Comparison of ENCODE assay signal across 14 cellular contexts in genomic region chr13:51786425-51787010, GRCh38. TPM values are rescaled to one million over a fixed set of nuclear protein-coding genes. Genes with fewer than 3 reads are reported as not detected.
DNase-seq lines count a peak whose midpoint lies in the region; ATAC-seq and TF ChIP-seq lines count a peak whose summit lies in the region.
"Had no signal": no experiment of that assay in that cellular context is flagged by ENCODE, and none has a peak within 500 bp of the region (broad histone marks: within the 10 kb centered on the region; RNA-seq: fewer than 3 reads in every experiment).

No MANE protein-coding gene starts in this region.

- no peak overlapping the region for H3K23ac ChIP-seq in neuronal stem cell (ENCODE audit: low read depth, low read length, poor library complexity)

- H3K9me3 ChIP-seq in neuronal stem cell (replicated peaks in 1 of 2; ENCODE audit: control insufficient read depth in 2 of 2, insufficient read depth in 1 of 2, low read depth in 1 of 2, low read length in 2 of 2) (no peaks in the 10 kb centered on the region), vagina (no peaks in the 10 kb centered on the region)
- H3K9me3 ChIP-seq: A549, thoracic aorta had no signal

- peak overlapping the region; percentile 60 for H2AFZ ChIP-seq in neuronal stem cell (ENCODE audit: low read length)

- peaks cover 6 to 8% of the 10 kb centered on the region in 2 donors for H3K4me1 ChIP-seq in neuronal stem cell (ENCODE audit: control insufficient read depth in 2 of 2, insufficient read depth in 1 of 2, low read depth in 1 of 2, low read length in 2 of 2)
- H3K4me1 ChIP-seq in vagina, result peaks cover 18% of the 10 kb centered on the region
- H3K4me1 ChIP-seq: A549 had no signal

- no peak overlapping the region for H2BK120ac ChIP-seq in neuronal stem cell (ENCODE audit: low read depth, low read length)

- no peak overlapping the region for H2BK12ac ChIP-seq in neuronal stem cell (ENCODE audit: low read length)

- no peak for TF ChIP-seq POLR2A in vagina (IDR thresholded peaks at IDR 0.05)

- DNase-seq in NCI-H748 (lab: John Stamatoyannopoulos, UW; ENCODE audit: unreplicated experiment), result peak; percentile 33
- DNase-seq in NCI-H748 treated with DMSO at 0.1 percent for 48 hours (lab: John Stamatoyannopoulos, UW), result no peak
- DNase-seq in fibroblast of pulmonary artery (ENCODE audit: low read depth), result peak; percentile 25
- no peak for DNase-seq in neuronal stem cell (ENCODE audit: low spot score)
- no peak for DNase-seq in vagina (ENCODE audit: extremely low spot score in 2 of 2)
- no peak for DNase-seq in NCI-H1048 (lab: John Stamatoyannopoulos, UW)
- no peak for DNase-seq in stimulated activated naive CD8-positive, alpha-beta T cell treated with anti-CD3 and anti-CD28 coated beads, Interleukin-15, Interleukin-2, amounts not matched to agents 100 U/mL and 50 U/mL, for 24 hours
- DNase-seq: activated effector memory CD4-positive, alpha-beta T cell treated with Interleukin-2 at 50 U/mL for 16 hours; GOT3; T-cell had no signal

- no peak overlapping the region for H2AK5ac ChIP-seq in neuronal stem cell (ENCODE audit: low read depth, low read length)

- no peak overlapping the region for H4K8ac ChIP-seq in neuronal stem cell (ENCODE audit: low read depth, low read length)

- WGBS in neuronal stem cell (ENCODE audit: extremely low coverage in 2 of 2, insufficient read length in 2 of 2, insufficient replicate concordance in 1 of 2), 2 donors, result no CpG with 5 or more reads among the region's 8 CpGs

- no peak overlapping the region for H3K18ac ChIP-seq in neuronal stem cell (ENCODE audit: low read length)

- H4K91ac ChIP-seq in neuronal stem cell (ENCODE audit: low read depth, low read length, poor library complexity), result no peak overlapping the region

- no peak for ATAC-seq in GM21515 (IDR thresholded peaks at IDR 0.05; ENCODE audit: unreplicated experiment)
- no peak for ATAC-seq in stimulated activated naive CD8-positive, alpha-beta T cell treated with anti-CD3 and anti-CD28 coated beads, Interleukin-15, Interleukin-2, amounts not matched to agents 100 U/mL and 50 U/mL, for 24 hours
- ATAC-seq: A549 had no signal

- H3K14ac ChIP-seq in neuronal stem cell (ENCODE audit: low read length), result no peak overlapping the region

- no peak overlapping the region for H3K9ac ChIP-seq in neuronal stem cell (ENCODE audit: low read depth, low read length, poor library complexity)

- no peaks in the 10 kb centered on the region for H3K27me3 ChIP-seq in neuronal stem cell (ENCODE audit: control insufficient read depth in 3 of 3, insufficient read depth in 3 of 3, low read depth in 1 of 3, low read length in 3 of 3)
- H3K27me3 ChIP-seq in vagina, result no peaks in the 10 kb centered on the region

- no peaks in the 10 kb centered on the region for H3K36me3 ChIP-seq in neuronal stem cell (replicated peaks in 1 of 2; ENCODE audit: control insufficient read depth in 2 of 2, insufficient read depth in 2 of 2, low read length in 2 of 2)
- H3K36me3 ChIP-seq in vagina, result no peaks in the 10 kb centered on the region
- H3K36me3 ChIP-seq: thoracic aorta had no signal

- no peak overlapping the region for H2BK5ac ChIP-seq in neuronal stem cell (ENCODE audit: low read length)

- intact Hi-C loops in vagina (cut with DNase I), result no loop called here

- TF ChIP-seq CTCF in fibroblast of pulmonary artery (IDR thresholded peaks at IDR 0.05; ENCODE audit: low read length, missing control alignments) (no peak), vagina (IDR thresholded peaks at IDR 0.05) (no peak)

- no peak overlapping the region for H3K4ac ChIP-seq in neuronal stem cell (ENCODE audit: low read length)

- H2BK15ac ChIP-seq in neuronal stem cell (ENCODE audit: low read length), result no peak overlapping the region

- H3K4me3 ChIP-seq in fibroblast of pulmonary artery (replicated peaks; ENCODE audit: low read depth, low read length) (no peak overlapping the region), neuronal stem cell (ENCODE audit: low read length in 2 of 2) (no peak overlapping the region), vagina (peak overlapping the region in 1 of 2 donors; percentile 0)
- H3K4me3 ChIP-seq: A549, thoracic aorta had no signal

- no peak overlapping the region for H3K4me2 ChIP-seq in neuronal stem cell (ENCODE audit: insufficient read depth, low read length, poor library complexity, severe bottlenecking)
- H3K4me2 ChIP-seq: A549 had no signal

- no peak overlapping the region for H3K27ac ChIP-seq in neuronal stem cell (replicated peaks; ENCODE audit: low read length)
- H3K27ac ChIP-seq in vagina, result peak overlapping the region; percentile 75
- H3K27ac ChIP-seq: A549, thoracic aorta had no signal

- H3K79me1 ChIP-seq in neuronal stem cell (ENCODE audit: low read depth, low read length), result no peaks in the 10 kb centered on the region

RNA-seq across cellular contexts. Expression of gene DHRS12, which starts 17.4 kb away (rescaled TPM):
- 18.5 TPM for polyA plus RNA-seq in neuronal stem cell (2013, experiment 1 of 2)
- polyA plus RNA-seq in neuronal stem cell (2013, experiment 2 of 2), result 20.4 TPM
- 12.5 TPM for total RNA-seq in vagina

RNA-seq across cellular contexts. Expression of gene TMEM272, which starts 58.5 kb away (rescaled TPM):
- 0.04 TPM for polyA plus RNA-seq in neuronal stem cell (2013, experiment 1 of 2)
- polyA plus RNA-seq in neuronal stem cell (2013, experiment 2 of 2), result 0.03 TPM
- total RNA-seq in vagina, result 0.25 TPM
- total RNA-seq: HT1080, thoracic aorta had no signal
- polyA plus RNA-seq: A549 had no signal

Comparison
In these comparisons a context has a peak if more than half of its experiments do, and no peak if none do; other contexts are left out.
1. DNase-seq: peak in NCI-H748 (single experiment) and fibroblast of pulmonary artery (single experiment); none in NCI-H748 treated with DMSO at 0.1 percent for 48 hours (single experiment), neuronal stem cell (single experiment), vagina (0 of 2), NCI-H1048 (single experiment) and stimulated activated naive CD8-positive, alpha-beta T cell treated with anti-CD3 and anti-CD28 coated beads, Interleukin-15, Interleukin-2, amounts not matched to agents 100 U/mL and 50 U/mL, for 24 hours (single experiment).